In the genomic region with DNA sequence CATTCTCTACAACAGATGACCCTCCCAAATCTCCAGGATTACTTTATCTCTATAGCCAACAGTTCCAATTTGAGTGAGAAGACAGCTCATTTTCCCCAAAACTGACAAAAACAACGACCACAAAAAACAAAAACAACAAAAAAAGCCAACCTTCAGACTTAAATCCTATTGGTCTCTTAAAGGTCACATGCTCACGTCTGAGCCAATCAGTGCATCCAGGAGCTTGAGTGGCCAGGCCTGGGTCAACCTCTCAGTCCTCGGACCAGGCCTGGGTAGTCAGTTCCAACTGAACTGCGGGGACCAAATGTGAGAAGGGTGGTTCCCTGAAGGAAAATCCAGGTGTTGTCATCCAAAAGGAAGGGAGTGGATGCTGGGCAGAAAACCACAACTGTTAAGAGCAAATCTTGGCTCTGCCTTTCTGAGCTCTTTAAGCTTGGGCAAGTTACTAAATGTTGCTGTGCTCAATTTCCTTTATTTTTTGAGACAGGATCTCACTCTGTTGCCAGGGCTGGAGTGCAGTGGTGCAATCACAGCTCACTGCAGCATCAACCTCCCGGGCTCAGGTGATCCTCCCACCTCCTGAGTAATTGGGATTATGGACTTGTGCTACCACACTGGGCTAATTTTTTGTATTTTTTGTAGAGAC, we compare ENCODE assay signal across 18 cellular contexts.
"Had no signal": no experiment of that assay in that cellular context is flagged by ENCODE, and none has a peak within 500 bp of the region (broad histone marks: within the 10 kb centered on the region; RNA-seq: fewer than 3 reads in every experiment).

No MANE protein-coding gene starts in this region.

- H3K4me1 ChIP-seq: spleen had no signal

- H3K4me3 ChIP-seq: esophagus squamous epithelium, lung, spleen had no signal

- H3K9me3 Mint-ChIP-seq: activated T-helper 1 cell treated with anti-CD3 and anti-CD28 coated beads, Interleukin-12 subunit alpha, Interleukin-12 subunit beta, Interleukin-2, Interleukin-4 antibody, amounts not matched to agents 30 ng/mL and 10 ng/mL and 1 ng/mL, durations not matched to agents 14 hours and 24 hours and 36 hours had no signal

- H3K36me3 ChIP-seq: esophagus squamous epithelium, spleen had no signal

- FAIRE-seq: endometrium, islet of Langerhans had no signal

- DNase-seq: activated CD4-positive, alpha-beta T cell treated with anti-CD3 and anti-CD28 coated beads for 1 hour; amniotic stem cell; caudate nucleus; esophagus squamous epithelium; nucleus accumbens; posterior cingulate gyrus; spleen; stimulated activated naive B cell treated with anti-CD40 and anti-IgM and Interleukin-4, amounts not matched to agents 10 μg/mL and 1 μg/mL and 100 μg/mL, for 72 hours; T-helper 17 cell had no signal

- ATAC-seq: left lobe of liver; stimulated activated naive B cell treated with anti-CD40 and anti-IgM and Interleukin-4, amounts not matched to agents 10 μg/mL and 1 μg/mL and 100 μg/mL, for 72 hours; T-helper 17 cell had no signal

- H3K27ac Mint-ChIP-seq: activated naive CD8-positive, alpha-beta T cell; activated T-helper 1 cell treated with anti-CD3 and anti-CD28 coated beads, Interleukin-12 subunit alpha, Interleukin-12 subunit beta, Interleukin-2, Interleukin-4 antibody, amounts not matched to agents 30 ng/mL and 10 ng/mL and 1 ng/mL, durations not matched to agents 14 hours and 24 hours and 36 hours; mesothelial cell of epicardium; nephron; T-helper 17 cell had no signal

- H3K27ac ChIP-seq: spleen, VCaP had no signal

- H3K4me3 Mint-ChIP-seq: activated naive CD8-positive, alpha-beta T cell; activated T-helper 1 cell treated with anti-CD3 and anti-CD28 coated beads, Interleukin-12 subunit alpha, Interleukin-12 subunit beta, Interleukin-2, Interleukin-4 antibody, amounts not matched to agents 30 ng/mL and 10 ng/mL and 1 ng/mL, durations not matched to agents 14 hours and 24 hours and 36 hours; mesothelial cell of epicardium; nephron; stimulated activated naive B cell treated with anti-CD40 and anti-IgM and Interleukin-4, amounts not matched to agents 10 μg/mL and 1 μg/mL and 100 μg/mL, for 72 hours; T-helper 17 cell had no signal

- H3K4me1 Mint-ChIP-seq: mesothelial cell of epicardium; nephron; stimulated activated naive B cell treated with anti-CD40 and anti-IgM and Interleukin-4, amounts not matched to agents 10 μg/mL and 1 μg/mL and 100 μg/mL, for 72 hours had no signal

- H3K36me3 Mint-ChIP-seq: mesothelial cell of epicardium; stimulated activated naive B cell treated with anti-CD40 and anti-IgM and Interleukin-4, amounts not matched to agents 10 μg/mL and 1 μg/mL and 100 μg/mL, for 72 hours had no signal
